11 cellular contexts compared by ENCODE assay signal in the genomic region with DNA sequence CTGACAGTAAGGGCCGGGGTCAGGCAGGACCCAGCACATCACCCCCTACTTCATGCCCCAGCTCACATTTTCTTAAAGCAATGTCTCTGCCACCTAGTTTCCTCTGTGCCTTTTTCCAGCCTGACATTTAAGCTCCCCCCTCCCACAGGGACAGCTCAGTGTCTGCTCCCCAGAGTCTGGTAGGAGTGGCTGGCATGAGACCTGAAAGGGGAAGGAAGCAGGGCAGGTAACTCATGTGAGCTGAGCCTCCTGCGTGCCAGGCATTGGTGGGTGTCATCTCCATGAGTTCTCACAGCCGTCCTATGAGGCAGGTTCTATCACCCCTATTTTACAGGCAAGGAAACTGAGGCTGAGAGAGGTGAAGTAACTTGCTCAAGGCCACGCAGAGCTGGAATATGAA. TPM values are rescaled to one million over a fixed set of nuclear protein-coding genes. Genes with fewer than 3 reads are reported as not detected.
DNase-seq lines count a peak whose midpoint lies in the region; ATAC-seq, FAIRE-seq and TF ChIP-seq lines count a peak whose summit lies in the region.
"Had no signal": no experiment of that assay in that cellular context is flagged by ENCODE, and none has a peak within 500 bp of the region (broad histone marks: within the 10 kb centered on the region; RNA-seq: fewer than 3 reads in every experiment).

No MANE protein-coding gene starts in this region.

- no peak for TF ChIP-seq EP300 in K562 (IDR thresholded peaks at IDR 0.05; ENCODE audit: low read length)

- H3K4me2 ChIP-seq in H9 (ENCODE audit: insufficient read depth, insufficient read length, low read length) (peak overlapping the region; percentile 96), K562 (ENCODE audit: insufficient read depth, low read length) (peak overlapping the region; percentile 90; the same call in 1 of the 2 replicates)

- no peak overlapping the region for H2BK20ac ChIP-seq in H9 (ENCODE audit: low read depth, low read length, poor library complexity, severe bottlenecking)

- H3K9me3 ChIP-seq in H9 (ENCODE audit: control insufficient read depth, low read depth, low read length) (no peaks in the 10 kb centered on the region), K562 (replicated peaks; ENCODE audit: control insufficient read depth, insufficient read depth, low read depth, low read length) (no peaks in the 10 kb centered on the region)

- no peak overlapping the region for H3K56ac ChIP-seq in H9 (ENCODE audit: insufficient read length, low read depth, low read length)

- WGBS in H9 (ENCODE audit: extremely low coverage, insufficient read length, low lambda C conversion rate) = no CpG with 5 or more reads among the region's 4 CpGs
- 77% methylated on average over 4 of the region's 4 CpGs for WGBS in K562 (ENCODE audit: insufficient coverage, low coverage, missing lambda C conversion rate)

- H3K79me1 ChIP-seq in H9 (ENCODE audit: insufficient read depth, low read depth, low read length, poor library complexity, severe bottlenecking) = no peaks in the 10 kb centered on the region

- H4K20me1 ChIP-seq in H9 (ENCODE audit: control insufficient read depth, insufficient read depth, insufficient read length) (no peaks in the 10 kb centered on the region), K562 (replicated peaks; ENCODE audit: control insufficient read depth, insufficient read depth, low read length) (no peaks in the 10 kb centered on the region)

- no peak overlapping the region for H4K8ac ChIP-seq in H9 (replicated peaks; ENCODE audit: insufficient read length, low read depth, low read length)

- no peak overlapping the region for H3K14ac ChIP-seq in H9 (ENCODE audit: insufficient read depth, low read length)

- no peak overlapping the region for H2BK5ac ChIP-seq in H9 (ENCODE audit: insufficient read length, low read length)

- intact Hi-C loops in K562 (cut with micrococcal nuclease) = no loop called here

- H3K4me3 ChIP-seq in ACC112 (ENCODE audit: low read depth, low read length) (peak overlapping the region; percentile 82; the same call in 1 of the 2 replicates), K562 (no peak overlapping the region)

- no peak for DNase-seq in H9
- DNase-seq in K562 (ENCODE audit: extremely low read depth in 1 of 4, low spot score in 3 of 4) = no peak
- no peak for DNase-seq in nephron progenitor cell
- no peak for DNase-seq in omental fat pad (ENCODE audit: low spot score)
- DNase-seq in amygdala (lab: John Stamatoyannopoulos, UW) = no peak
- DNase-seq in NCI-H774 (lab: John Stamatoyannopoulos, UW) = no peak

- TF ChIP-seq RAD21 in K562 (CRISPR knock-in tag; conservative IDR thresholded peaks at IDR 0.05 in 1 of 2, IDR thresholded peaks at IDR 0.05 in 1 of 2) = no peak

- H2AFZ ChIP-seq in ACC112 (ENCODE audit: low read length, unreplicated experiment) = no peak overlapping the region
- no peak overlapping the region for H2AFZ ChIP-seq in H9 (ENCODE audit: low read length)
- H2AFZ ChIP-seq in K562 (ENCODE audit: low read depth, low read length) = peak overlapping the region; percentile 21; the same call in 1 of the 2 replicates

- H2BK12ac ChIP-seq in H9 (ENCODE audit: insufficient read length, low read depth, low read length) = no peak overlapping the region

- CTCF ChIA-PET in K562 (lab: Yijun Ruan, JAX; ENCODE audit: low intra/inter-chr PET ratio) = interaction anchor here (4.3 kb wide), 1 partner anchor 15 kb away, joined by 28 read pairs; no protein-coding TSS in a partner anchor

- H3K4me3 Mint-ChIP-seq in H9 = peak overlapping the region; percentile 77 to 89; a peak in 3 of 5 replicates
- H3K4me3 Mint-ChIP-seq in nephron progenitor cell = peak overlapping the region; percentile 91

- H3K27me3 ChIP-seq in ACC112 (ENCODE audit: insufficient read depth, low read length) (no peaks in the 10 kb centered on the region), H9 (ENCODE audit: insufficient read depth, low read length) (no peaks in the 10 kb centered on the region), K562 (ENCODE audit: control insufficient read depth in 2 of 2, insufficient read depth in 2 of 2, low read length in 2 of 2) (no peaks in the 10 kb centered on the region)

- no peak overlapping the region for H4K5ac ChIP-seq in H9 (ENCODE audit: insufficient read length, low read depth, low read length)

- no peaks in the 10 kb centered on the region for H3K36me3 ChIP-seq in ACC112 (ENCODE audit: insufficient read depth, low read length)
- H3K36me3 ChIP-seq in K562 (ENCODE audit: control insufficient read depth, insufficient read depth, low read length) = no peaks in the 10 kb centered on the region

- no peak overlapping the region for H2AK5ac ChIP-seq in H9 (ENCODE audit: insufficient read length, low read length)

- ATAC-seq in K562 (no peak), HG02571 (IDR thresholded peaks at IDR 0.05; ENCODE audit: unreplicated experiment) (no peak), omental fat pad (ENCODE audit: low FRiP score) (no peak)

- no peaks in the 10 kb centered on the region for H3K9me3 Mint-ChIP-seq in H9
- no peaks in the 10 kb centered on the region for H3K9me3 Mint-ChIP-seq in nephron progenitor cell

- POLR2A ChIA-PET in K562 (lab: Yijun Ruan, JAX) = interaction anchor here (0.7 to 1.3 kb wide), 4 partner anchors 10 to 36 kb away, joined by 3 to 7 read pairs (median 4); a partner anchor contains a TSS

- peaks cover 12% of the 10 kb centered on the region for H3K23me2 ChIP-seq in H9 (ENCODE audit: insufficient read length, low read depth, low read length, poor library complexity, severe bottlenecking)

- in situ Hi-C loops in K562 (cut with MboI) = no loop called here

- peaks cover 2% of the 10 kb centered on the region for H3K27me3 Mint-ChIP-seq in H9 (ENCODE audit: low read depth)
- peaks cover 5% of the 10 kb centered on the region for H3K27me3 Mint-ChIP-seq in nephron progenitor cell (ENCODE audit: low read depth, poor library complexity)

- H3K23ac ChIP-seq in H9 (ENCODE audit: insufficient read length, low read depth, low read length) = no peak overlapping the region

- H3K18ac ChIP-seq in H9 (ENCODE audit: insufficient read length, low read depth, low read length) = no peak overlapping the region

- H3K27ac ChIP-seq in ACC112 (ENCODE audit: low read depth, low read length) (peak overlapping the region; percentile 96; the same call in 1 of the 2 replicates), H9 (ENCODE audit: insufficient read length, low read depth, low read length) (no peak overlapping the region), K562 (ENCODE audit: extremely low read depth, low read depth, low read length) (peak overlapping the region; percentile 2; the same call in 1 of the 3 replicates)

- H3K36me3 Mint-ChIP-seq in H9 (ENCODE audit: insufficient read depth in 1 of 3, low read depth in 3 of 3) = peaks cover 4 to 34% (median 17%) of the 10 kb centered on the region in 3 experiments; a peak in 6 of 7 replicates
- peaks cover 10% of the 10 kb centered on the region for H3K36me3 Mint-ChIP-seq in nephron progenitor cell (ENCODE audit: low read depth)

- H3K4me1 ChIP-seq in ACC112 (ENCODE audit: control insufficient read depth, insufficient read depth, low read length, unreplicated experiment) (peaks cover 23% of the 10 kb centered on the region), H9 (ENCODE audit: insufficient read depth, low read length) (no peaks in the 10 kb centered on the region; the same call in 1 of the 2 replicates), K562 (replicated peaks in 1 of 2; ENCODE audit: control insufficient read depth in 2 of 2, insufficient read depth in 2 of 2, low read length in 2 of 2) (peaks cover 45 to 67% of the 10 kb centered on the region in 2 experiments)

- no peak for TF ChIP-seq POLR2A in K562 (conservative IDR thresholded peaks at IDR 0.05)

- no TSS peak for BruUV-seq in K562 (replicated peaks; lab: Mats Ljungman, UMichigan)

- H3K4ac ChIP-seq in H9 (ENCODE audit: low read depth, low read length) = no peak overlapping the region

- no peak overlapping the region for H2BK120ac ChIP-seq in H9 (ENCODE audit: low read depth, low read length, poor library complexity, severe bottlenecking)

- H3K4me1 Mint-ChIP-seq in H9 (peaks cover 28 to 34% of the 10 kb centered on the region in 2 experiments), nephron progenitor cell (peaks cover 58% of the 10 kb centered on the region)

- no peak overlapping the region for H3K27ac Mint-ChIP-seq in H9
- H3K27ac Mint-ChIP-seq in nephron progenitor cell = no peak overlapping the region

- H3T11ph ChIP-seq in H9 (ENCODE audit: low read length) = no peak overlapping the region

- H3K9ac ChIP-seq in H9 (ENCODE audit: extremely low read depth, insufficient read length, low read length) (no peak overlapping the region), K562 (ENCODE audit: insufficient read depth in 1 of 2, low read depth in 2 of 2, low read length in 2 of 2) (peak overlapping the region; percentile 11 to 48; a peak in 3 of 4 replicates)

- no peak overlapping the region for H2BK15ac ChIP-seq in H9 (ENCODE audit: low read depth, low read length)

- FAIRE-seq in K562 (lab: Jason Lieb, UNC) = no peak
- FAIRE-seq: bronchial epithelial cell, TTC549 had no signal

- TF ChIP-seq CTCF in H9 (conservative IDR thresholded peaks at IDR 0.05) (no peak), K562 (IDR thresholded peaks at IDR 0.05 in 2 of 3, conservative IDR thresholded peaks at IDR 0.05 in 1 of 3; ENCODE audit: insufficient read depth in 2 of 3, low read depth in 1 of 3, low read length in 3 of 3) (no peak), nephron progenitor cell (IDR thresholded peaks at IDR 0.05) (no peak), omental fat pad (IDR thresholded peaks at IDR 0.05) (no peak)

- H3K9me1 ChIP-seq in K562 (ENCODE audit: control insufficient read depth, insufficient read depth, low read length) = peaks cover 5% of the 10 kb centered on the region

- no peak overlapping the region for H4K91ac ChIP-seq in H9 (ENCODE audit: insufficient read length, low read depth, low read length)

- no peaks in the 10 kb centered on the region for H3K79me2 ChIP-seq in ACC112 (ENCODE audit: control insufficient read depth, insufficient read depth, low read length, unreplicated experiment)
- no peaks in the 10 kb centered on the region for H3K79me2 ChIP-seq in H9 (ENCODE audit: insufficient read depth, low read length)
- H3K79me2 ChIP-seq in K562 (ENCODE audit: control insufficient read depth, insufficient read depth, low read length) = no peaks in the 10 kb centered on the region

RNA-seq across cellular contexts. Expression of a gene that starts 1.5 kb away (rescaled TPM):
- total RNA-seq in H9 (2021) (32.0 and 34.1 TPM in 2 replicates), K562 (2014; rRNA removed) (1.6 and 1.7 TPM in 2 replicates), K562 (2014; rRNA removed; fragmentation: Illumina TruSeq; extraction: Trizol) (0.99 and 1.1 TPM in 2 replicates), K562 (2015; rRNA removed; fragmentation: Illumina TruSeq; extraction: Trizol) (1.7 and 2.1 TPM in 2 replicates), K562 (2021) (2.5 and 2.8 TPM in 2 replicates), omental fat pad (10 to 100 TPM; 27.5 to 56.6 (median 46.8) TPM)
- total RNA-seq in K562 (2011; cell fraction: chromatin; rRNA removed; ENCODE audit: low replicate concordance) = 11.1 and 15.9 TPM in 2 replicates
- 9.1 and 10.3 TPM in 2 replicates for total RNA-seq in K562 (2011; cell fraction: nucleolus; rRNA removed)
- total RNA-seq in K562 (2011; cell fraction: nucleoplasm; rRNA removed) = 7.7 and 9.6 TPM in 2 replicates
- polyA plus RNA-seq in K562 (2011; rRNA removed) (2.6 and 8.2 TPM in 2 replicates), K562 (2014; fragmentation: Illumina TruSeq; extraction: Trizol) (1.8 and 2.2 TPM in 2 replicates), K562 (2014; fragmentation: Nextera tagmentation; extraction: Ambion mirVana) (under 1 TPM in 1 of 2 experiments, not detected in 1; 0.08 TPM), K562 (2014; rRNA removed) (3.0 and 3.9 TPM in 2 replicates)
- 3.7 and 7.3 TPM in 2 replicates for polyA plus RNA-seq in K562 (2011; cell fraction: cytosol; rRNA removed)
- polyA plus RNA-seq in K562 (2011; cell fraction: nucleus; rRNA removed) = 9.3 and 20.5 TPM in 2 replicates
- polyA plus RNA-seq in K562 (2012) = 5.0 and 8.5 TPM in 2 replicates
- 2.0 and 4.1 TPM in 2 replicates for polyA minus RNA-seq in K562 (2011; rRNA and poly(A)+ RNA removed)
- polyA minus RNA-seq in K562 (2011; cell fraction: cytosol; rRNA and poly(A)+ RNA removed) = 3.9 and 4.7 TPM in 2 replicates
- 3.4 and 10.0 TPM in 2 replicates for polyA minus RNA-seq in K562 (2011; cell fraction: nucleus; rRNA and poly(A)+ RNA removed)

RNA-seq across cellular contexts. Expression of a gene that starts 27.0 kb away (rescaled TPM):
- 25.5 and 27.2 TPM in 2 replicates for total RNA-seq in H9 (2021)
- 31.2 and 48.4 TPM in 2 replicates for total RNA-seq in K562 (2011; cell fraction: chromatin; rRNA removed; ENCODE audit: low replicate concordance)
- 21.7 and 30.7 TPM in 2 replicates for total RNA-seq in K562 (2011; cell fraction: nucleolus; rRNA removed)
- total RNA-seq in K562 (2011; cell fraction: nucleoplasm; rRNA removed) = 25.6 and 26.8 TPM in 2 replicates
- 32.8 and 47.0 TPM in 2 replicates for total RNA-seq in K562 (2014; rRNA removed)
- total RNA-seq in K562 (2014; rRNA removed; fragmentation: Illumina TruSeq; extraction: Trizol) = 30.0 and 32.1 TPM in 2 replicates
- total RNA-seq in K562 (2015; rRNA removed; fragmentation: Illumina TruSeq; extraction: Trizol) = 25.1 and 26.9 TPM in 2 replicates
- 52.4 and 57.6 TPM in 2 replicates for total RNA-seq in K562 (2021)
- polyA plus RNA-seq in K562 (2011; rRNA removed) = 48.6 and 71.9 TPM in 2 replicates
- 91.8 and 167 TPM in 2 replicates for polyA plus RNA-seq in K562 (2011; cell fraction: cytosol; rRNA removed)
- 89.0 and 90.1 TPM in 2 replicates for polyA plus RNA-seq in K562 (2011; cell fraction: nucleus; rRNA removed)
- 60.3 and 69.5 TPM in 2 replicates for polyA plus RNA-seq in K562 (2012)
- polyA plus RNA-seq in K562 (2014; fragmentation: Illumina TruSeq; extraction: Trizol) = 126 and 174 TPM in 2 replicates
- 10 to 100 TPM; 31.5 to 60.0 TPM for polyA plus RNA-seq in K562 (2014; fragmentation: Nextera tagmentation; extraction: Ambion mirVana)
- 42.4 and 48.9 TPM in 2 replicates for polyA plus RNA-seq in K562 (2014; rRNA removed)
- polyA minus RNA-seq in K562 (2011; rRNA and poly(A)+ RNA removed) = 19.6 and 23.6 TPM in 2 replicates
- polyA minus RNA-seq in K562 (2011; cell fraction: cytosol; rRNA and poly(A)+ RNA removed) = 25.1 and 27.8 TPM in 2 replicates
- 12.7 and 18.3 TPM in 2 replicates for polyA minus RNA-seq in K562 (2011; cell fraction: nucleus; rRNA and poly(A)+ RNA removed)
- total RNA-seq in omental fat pad = 10 to 100 TPM; 26.9 to 74.0 (median 50.3) TPM

RNA-seq across cellular contexts. Expression of a gene that starts 27.6 kb away (rescaled TPM):
- total RNA-seq in H9 (2021) = not detected in 2 replicates
- not detected in 2 replicates for total RNA-seq in K562 (2011; cell fraction: chromatin; rRNA removed; ENCODE audit: low replicate concordance)
- total RNA-seq in K562 (2011; cell fraction: nucleolus; rRNA removed) = not detected in 2 replicates
- not detected in 2 replicates for total RNA-seq in K562 (2011; cell fraction: nucleoplasm; rRNA removed)
- total RNA-seq in K562 (2014; rRNA removed) = not detected in 2 replicates
- total RNA-seq in K562 (2014; rRNA removed; fragmentation: Illumina TruSeq; extraction: Trizol) = not detected in 2 replicates
- total RNA-seq in K562 (2015; rRNA removed; fragmentation: Illumina TruSeq; extraction: Trizol) = not detected in 2 replicates
- total RNA-seq in K562 (2021) = not detected in 2 replicates
- not detected in 2 replicates for polyA plus RNA-seq in K562 (2011; rRNA removed)
- not detected in 2 replicates for polyA plus RNA-seq in K562 (2011; cell fraction: cytosol; rRNA removed)
- not detected in 2 replicates for polyA plus RNA-seq in K562 (2011; cell fraction: nucleus; rRNA removed)
- polyA plus RNA-seq in K562 (2012) = 0.05 TPM in 1 of 2 replicates, not detected in the other
- not detected in 2 replicates for polyA plus RNA-seq in K562 (2014; fragmentation: Illumina TruSeq; extraction: Trizol)
- under 1 TPM in 1 of 2 experiments, not detected in 1; 0.04 TPM for polyA plus RNA-seq in K562 (2014; fragmentation: Nextera tagmentation; extraction: Ambion mirVana)
- polyA plus RNA-seq in K562 (2014; rRNA removed) = not detected in 2 replicates
- polyA minus RNA-seq in K562 (2011; rRNA and poly(A)+ RNA removed) = not detected in 2 replicates
- not detected in 2 replicates for polyA minus RNA-seq in K562 (2011; cell fraction: cytosol; rRNA and poly(A)+ RNA removed)
- polyA minus RNA-seq in K562 (2011; cell fraction: nucleus; rRNA and poly(A)+ RNA removed) = not detected in 2 replicates
- not detected for total RNA-seq in omental fat pad
- total RNA-seq: bronchial epithelial cell, NCI-H460 had no signal

RNA-seq across cellular contexts. Expression of a gene that starts 28.5 kb away (rescaled TPM):
- total RNA-seq in H9 (2021) (6.3 and 6.5 TPM in 2 replicates), K562 (2014; rRNA removed) (0.45 and 0.53 TPM in 2 replicates), K562 (2014; rRNA removed; fragmentation: Illumina TruSeq; extraction: Trizol) (0.03 and 0.25 TPM in 2 replicates), K562 (2015; rRNA removed; fragmentation: Illumina TruSeq; extraction: Trizol) (0.23 and 0.40 TPM in 2 replicates), K562 (2021) (0.67 and 0.71 TPM in 2 replicates), omental fat pad (1 to 10 TPM in 1 of 4 donors, under 1 TPM in 1, not detected in 2; 0.12 to 1.0 TPM)
- total RNA-seq in K562 (2011; cell fraction: chromatin; rRNA removed; ENCODE audit: low replicate concordance) = 7.3 and 20.4 TPM in 2 replicates
- total RNA-seq in K562 (2011; cell fraction: nucleolus; rRNA removed) = 5.5 and 20.2 TPM in 2 replicates
- total RNA-seq in K562 (2011; cell fraction: nucleoplasm; rRNA removed) = 6.1 and 11.5 TPM in 2 replicates
- polyA plus RNA-seq in K562 (2011; rRNA removed) (1.2 and 2.4 TPM in 2 replicates), K562 (2014; fragmentation: Illumina TruSeq; extraction: Trizol) (0.30 and 0.93 TPM in 2 replicates), K562 (2014; fragmentation: Nextera tagmentation; extraction: Ambion mirVana) (under 1 TPM in 1 of 2 experiments, not detected in 1; 0.15 TPM), K562 (2014; rRNA removed) (0.98 and 1.3 TPM in 2 replicates)
- polyA plus RNA-seq in K562 (2011; cell fraction: cytosol; rRNA removed) = 1.2 and 6.3 TPM in 2 replicates
- 3.5 and 11.2 TPM in 2 replicates for polyA plus RNA-seq in K562 (2011; cell fraction: nucleus; rRNA removed)
- polyA plus RNA-seq in K562 (2012) = 1.2 and 1.7 TPM in 2 replicates
- polyA minus RNA-seq in K562 (2011; rRNA and poly(A)+ RNA removed) = 0.90 and 1.6 TPM in 2 replicates
- 3.7 and 5.7 TPM in 2 replicates for polyA minus RNA-seq in K562 (2011; cell fraction: cytosol; rRNA and poly(A)+ RNA removed)
- polyA minus RNA-seq in K562 (2011; cell fraction: nucleus; rRNA and poly(A)+ RNA removed) = 0.67 and 3.2 TPM in 2 replicates

RNA-seq across cellular contexts. Expression of a gene that starts 35.4 kb away (rescaled TPM):
- total RNA-seq in H9 (2021) (21.6 and 22.4 TPM in 2 replicates), K562 (2014; rRNA removed) (5.4 and 9.9 TPM in 2 replicates), K562 (2014; rRNA removed; fragmentation: Illumina TruSeq; extraction: Trizol) (13.1 and 17.8 TPM in 2 replicates), K562 (2015; rRNA removed; fragmentation: Illumina TruSeq; extraction: Trizol) (16.4 and 16.9 TPM in 2 replicates), K562 (2021) (18.2 and 19.8 TPM in 2 replicates), omental fat pad (10 to 100 TPM in 3 of 4 donors, 1 to 10 TPM in 1; 9.8 to 18.9 (median 12.5) TPM)
- 42.8 and 94.2 TPM in 2 replicates for total RNA-seq in K562 (2011; cell fraction: chromatin; rRNA removed; ENCODE audit: low replicate concordance)
- total RNA-seq in K562 (2011; cell fraction: nucleolus; rRNA removed) = 52.6 and 59.7 TPM in 2 replicates
- total RNA-seq in K562 (2011; cell fraction: nucleoplasm; rRNA removed) = 43.8 and 46.6 TPM in 2 replicates
- polyA plus RNA-seq in K562 (2011; rRNA removed) (34.6 and 41.4 TPM in 2 replicates), K562 (2014; fragmentation: Illumina TruSeq; extraction: Trizol) (33.8 and 36.2 TPM in 2 replicates), K562 (2014; fragmentation: Nextera tagmentation; extraction: Ambion mirVana) (10 to 100 TPM in 1 of 2 experiments, 1 to 10 TPM in 1; 5.6 to 12.9 TPM), K562 (2014; rRNA removed) (21.0 and 24.6 TPM in 2 replicates)
- 57.6 and 64.0 TPM in 2 replicates for polyA plus RNA-seq in K562 (2011; cell fraction: cytosol; rRNA removed)
- 72.9 and 74.0 TPM in 2 replicates for polyA plus RNA-seq in K562 (2011; cell fraction: nucleus; rRNA removed)
- 17.4 and 29.3 TPM in 2 replicates for polyA plus RNA-seq in K562 (2012)
- 26.1 and 28.4 TPM in 2 replicates for polyA minus RNA-seq in K562 (2011; rRNA and poly(A)+ RNA removed)
- 12.9 and 18.8 TPM in 2 replicates for polyA minus RNA-seq in K562 (2011; cell fraction: cytosol; rRNA and poly(A)+ RNA removed)
- 40.4 and 52.2 TPM in 2 replicates for polyA minus RNA-seq in K562 (2011; cell fraction: nucleus; rRNA and poly(A)+ RNA removed)
